Comparison of ENCODE assay signal across 14 cellular contexts in genomic region chr3:70383360-70383831, GRCh38.
DNase-seq lines count a peak whose midpoint lies in the region; ATAC-seq and TF ChIP-seq lines count a peak whose summit lies in the region.
"Had no signal": no experiment of that assay in that cellular context is flagged by ENCODE, and none has a peak within 500 bp of the region (broad histone marks: within the 10 kb centered on the region; RNA-seq: fewer than 3 reads in every experiment).

No MANE protein-coding gene starts in this region.

- no peak overlapping the region for H3K4me3 ChIP-seq in epithelial cell of esophagus (ENCODE audit: low read length)
- no peak overlapping the region for H3K4me3 ChIP-seq in BE2C (ENCODE audit: low read depth, low read length)
- H3K4me3 ChIP-seq: gastrocnemius medialis, skin epidermis had no signal

- H3K4me3 Mint-ChIP-seq in activated CD8-positive, alpha-beta memory T cell treated with anti-CD3 and anti-CD28 coated beads, Interleukin-2, amount 10 ng/mL, durations not matched to agents 7 days and 5 days = no peak overlapping the region
- H3K4me3 Mint-ChIP-seq: CD8-positive, alpha-beta T cell had no signal

- H3K9me3 ChIP-seq in BE2C = no peaks in the 10 kb centered on the region
- H3K9me3 ChIP-seq: gastrocnemius medialis had no signal

- no peaks in the 10 kb centered on the region for H3K4me1 ChIP-seq in BE2C
- H3K4me1 ChIP-seq: gastrocnemius medialis had no signal

- CTCF ChIA-PET in activated CD8-positive, alpha-beta memory T cell treated with anti-CD3 and anti-CD28 coated beads, Interleukin-2, amount 10 ng/mL, durations not matched to agents 7 days and 5 days (lab: Charles Lee) = no interaction called here

- H3K27me3 Mint-ChIP-seq in activated CD8-positive, alpha-beta memory T cell treated with anti-CD3 and anti-CD28 coated beads, Interleukin-2, amount 10 ng/mL, durations not matched to agents 7 days and 5 days = no peaks in the 10 kb centered on the region

- no peaks in the 10 kb centered on the region for H3K36me3 ChIP-seq in BE2C
- H3K36me3 ChIP-seq: gastrocnemius medialis had no signal

- H3K36me3 Mint-ChIP-seq in activated CD8-positive, alpha-beta memory T cell treated with anti-CD3 and anti-CD28 coated beads, Interleukin-2, amount 10 ng/mL, durations not matched to agents 7 days and 5 days = no peaks in the 10 kb centered on the region
- H3K36me3 Mint-ChIP-seq: CD8-positive, alpha-beta T cell had no signal

- peak; percentile 79 for DNase-seq in epithelial cell of esophagus (ENCODE audit: low read depth)
- DNase-seq in NCI-H1694 (lab: John Stamatoyannopoulos, UW) = no peak
- no peak for DNase-seq in dedifferentiated amniotic fluid mesenchymal stem cell (ENCODE audit: extremely low spot score)
- DNase-seq in BE2C = no peak
- no peak for DNase-seq in activated CD8-positive, alpha-beta memory T cell treated with anti-CD3 and anti-CD28 coated beads, Interleukin-2, amount 10 ng/mL, durations not matched to agents 7 days and 5 days
- DNase-seq: activated CD8-positive, alpha-beta memory T cell treated with anti-CD3 and anti-CD28 coated beads, Interleukin-2, amount 50 U/mL, for 48 hours; CD8-positive, alpha-beta T cell; cerebellar nuclear complex; gastrocnemius medialis; stimulated activated naive CD4-positive, alpha-beta T cell had no signal

- no peak overlapping the region for H3K27ac Mint-ChIP-seq in activated CD8-positive, alpha-beta memory T cell treated with anti-CD3 and anti-CD28 coated beads, Interleukin-2, amount 10 ng/mL, durations not matched to agents 7 days and 5 days
- H3K27ac Mint-ChIP-seq: CD8-positive, alpha-beta T cell had no signal

- peak; percentile 93 for ATAC-seq in GM18867 (IDR thresholded peaks at IDR 0.05; ENCODE audit: unreplicated experiment)
- ATAC-seq in GM21526 (IDR thresholded peaks at IDR 0.05; ENCODE audit: low FRiP score, unreplicated experiment) = peak; percentile 97
- ATAC-seq in HG03097 (IDR thresholded peaks at IDR 0.05; ENCODE audit: low FRiP score, unreplicated experiment) = peak; percentile 94
- no peak for ATAC-seq in activated CD8-positive, alpha-beta memory T cell treated with anti-CD3 and anti-CD28 coated beads, Interleukin-2, amount 10 ng/mL, durations not matched to agents 7 days and 5 days
- ATAC-seq: CD8-positive, alpha-beta T cell; gastrocnemius medialis had no signal

- TF ChIP-seq CTCF in epithelial cell of esophagus (IDR thresholded peaks at IDR 0.05; ENCODE audit: insufficient read depth, low read depth, low read length, missing control alignments) = no peak
- no peak for TF ChIP-seq CTCF in BE2C (IDR thresholded peaks at IDR 0.05; ENCODE audit: low read depth, low read length)

- no peaks in the 10 kb centered on the region for H3K27me3 ChIP-seq in BE2C
- H3K27me3 ChIP-seq: gastrocnemius medialis had no signal

- peaks cover 3% of the 10 kb centered on the region for H3K9me3 Mint-ChIP-seq in activated CD8-positive, alpha-beta memory T cell treated with anti-CD3 and anti-CD28 coated beads, Interleukin-2, amount 10 ng/mL, durations not matched to agents 7 days and 5 days (ENCODE audit: low read depth)

- H3K4me1 Mint-ChIP-seq in activated CD8-positive, alpha-beta memory T cell treated with anti-CD3 and anti-CD28 coated beads, Interleukin-2, amount 10 ng/mL, durations not matched to agents 7 days and 5 days = peaks cover 3% of the 10 kb centered on the region
